Comparison of ENCODE assay signal across 9 cellular contexts in genomic region chr9:9399982-9400381, GRCh38.
"Had no signal": no experiment of that assay in that cellular context is flagged by ENCODE, and none has a peak within 500 bp of the region (broad histone marks: within the 10 kb centered on the region; RNA-seq: fewer than 3 reads in every experiment).

No MANE protein-coding gene starts in this region.

- H3K36me3 ChIP-seq: HAP-1 had no signal

- H3K4me3 Mint-ChIP-seq: HFFc6 had no signal

- ATAC-seq: HCT116 had no signal

- H3K27ac Mint-ChIP-seq: HFFc6 had no signal

- H3K9me3 ChIP-seq: HAP-1 had no signal

- DNase-seq: GM23248, H7, HFFc6, Karpas-422, KBM-7 had no signal

- H3K27ac ChIP-seq: GM23248, KMS-11 had no signal

- H3K9ac ChIP-seq: GM23248, KMS-11 had no signal

- H3K4me3 ChIP-seq: GM23248, HAP-1 had no signal

- FAIRE-seq: HTR-8/SVneo had no signal

- H2AFZ ChIP-seq: GM23248 had no signal

- H3K4me2 ChIP-seq: KMS-11 had no signal

- H3K4me1 ChIP-seq: HAP-1 had no signal
